Comparison of ENCODE assay signal across 25 cellular contexts in the genomic region with DNA sequence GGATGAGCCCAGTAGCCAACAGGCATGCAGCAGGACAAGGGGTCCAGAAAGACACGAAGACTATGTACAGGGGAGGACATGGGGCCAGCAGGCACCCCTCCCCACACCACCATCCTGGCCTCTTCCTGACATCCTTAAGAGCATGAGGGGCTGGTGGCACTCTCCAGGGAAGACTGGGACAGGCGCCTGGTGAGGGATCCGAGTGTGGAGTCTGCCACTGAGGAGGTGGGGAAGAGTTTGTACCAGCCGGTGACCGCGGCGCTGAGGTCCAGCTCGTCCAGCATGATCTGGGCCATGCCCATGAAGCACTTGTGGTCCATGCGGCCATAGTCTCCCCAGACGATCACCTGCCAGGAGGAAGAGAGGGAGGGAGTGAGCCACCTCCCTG.
"Had no signal": no experiment of that assay in that cellular context is flagged by ENCODE, and none has a peak within 500 bp of the region (broad histone marks: within the 10 kb centered on the region; RNA-seq: fewer than 3 reads in every experiment).

No MANE protein-coding gene starts in this region.

- H3K27ac ChIP-seq: breast epithelium, esophagus squamous epithelium, hepatocyte, thoracic aorta, vagina, VCaP had no signal

- H3K9me3 Mint-ChIP-seq: activated CD4-positive, alpha-beta memory T cell treated with anti-CD3 and anti-CD28 coated beads for 36 hours; activated naive CD4-positive, alpha-beta T cell treated with anti-CD3 and anti-CD28 coated beads, Interleukin-2, amount 10 ng/mL, durations not matched to agents 7 days and 5 days; activated T-helper 1 cell treated with anti-CD3 and anti-CD28 coated beads, Interleukin-12 subunit alpha, Interleukin-12 subunit beta, Interleukin-2, Interleukin-4 antibody, amounts not matched to agents 30 ng/mL and 10 ng/mL and 1 ng/mL, durations not matched to agents 14 hours and 24 hours and 36 hours; naive thymus-derived CD4-positive, alpha-beta T cell; neural crest cell had no signal

- H3K27me3 Mint-ChIP-seq: activated CD4-positive, alpha-beta memory T cell treated with anti-CD3 and anti-CD28 coated beads for 36 hours had no signal

- H3K9me3 ChIP-seq: breast epithelium, esophagus squamous epithelium, thoracic aorta, vagina had no signal

- H3K27ac Mint-ChIP-seq: activated CD4-positive, alpha-beta memory T cell treated with anti-CD3 and anti-CD28 coated beads for 36 hours; activated naive CD4-positive, alpha-beta T cell treated with anti-CD3 and anti-CD28 coated beads, Interleukin-2, amount 10 ng/mL, durations not matched to agents 7 days and 5 days; activated T-helper 1 cell treated with anti-CD3 and anti-CD28 coated beads, Interleukin-12 subunit alpha, Interleukin-12 subunit beta, Interleukin-2, Interleukin-4 antibody, amounts not matched to agents 30 ng/mL and 10 ng/mL and 1 ng/mL, durations not matched to agents 14 hours and 24 hours and 36 hours had no signal

- H3K36me3 ChIP-seq: breast epithelium, esophagus squamous epithelium, vagina had no signal

- H3K4me3 ChIP-seq: breast epithelium, esophagus squamous epithelium, hepatocyte, thoracic aorta, vagina had no signal

- H3K4me3 Mint-ChIP-seq: activated CD4-positive, alpha-beta memory T cell treated with anti-CD3 and anti-CD28 coated beads for 36 hours; activated naive CD4-positive, alpha-beta T cell treated with anti-CD3 and anti-CD28 coated beads, Interleukin-2, amount 10 ng/mL, durations not matched to agents 7 days and 5 days; activated T-helper 1 cell treated with anti-CD3 and anti-CD28 coated beads, Interleukin-12 subunit alpha, Interleukin-12 subunit beta, Interleukin-2, Interleukin-4 antibody, amounts not matched to agents 30 ng/mL and 10 ng/mL and 1 ng/mL, durations not matched to agents 14 hours and 24 hours and 36 hours; naive thymus-derived CD4-positive, alpha-beta T cell; neural crest cell had no signal

- H3K4me1 ChIP-seq: breast epithelium, esophagus squamous epithelium, vagina had no signal

- ATAC-seq: left colon; naive thymus-derived CD4-positive, alpha-beta T cell; right cardiac atrium; stimulated activated naive CD8-positive, alpha-beta T cell treated with anti-CD3 and anti-CD28 coated beads, Interleukin-15, Interleukin-2, amounts not matched to agents 100 U/mL and 50 U/mL, for 24 hours had no signal

- H3K36me3 Mint-ChIP-seq: activated CD4-positive, alpha-beta memory T cell treated with anti-CD3 and anti-CD28 coated beads for 36 hours; activated naive CD4-positive, alpha-beta T cell treated with anti-CD3 and anti-CD28 coated beads, Interleukin-2, amount 10 ng/mL, durations not matched to agents 7 days and 5 days had no signal

- H3K27me3 ChIP-seq: breast epithelium, esophagus squamous epithelium, vagina had no signal

- DNase-seq: activated CD4-positive, alpha-beta memory T cell treated with anti-CD3 and anti-CD28 coated beads for 36 hours; activated CD4-positive, alpha-beta T cell treated with anti-CD3 and anti-CD28 coated beads for 4 hours; activated CD8-positive, alpha-beta memory T cell treated with anti-CD3 and anti-CD28 coated beads, Interleukin-2, amount 50 U/mL, for 4 hours; activated gamma-delta T cell; activated naive CD4-positive, alpha-beta T cell treated with anti-CD3 and anti-CD28 coated beads, Interleukin-2, amount 10 ng/mL, durations not matched to agents 7 days and 5 days; activated T-cell treated with anti-CD3 and anti-CD28 coated beads, Interleukin-2, amount 50 U/mL, for 1 hour; amygdala; dermis blood vessel endothelial cell; effector CD4-positive, alpha-beta T cell; esophagus squamous epithelium; foreskin melanocyte; kidney; left colon; midbrain; naive thymus-derived CD4-positive, alpha-beta T cell; right cardiac atrium; stimulated activated naive CD8-positive, alpha-beta T cell treated with anti-CD3 and anti-CD28 coated beads, Interleukin-15, Interleukin-2, amounts not matched to agents 100 U/mL and 50 U/mL, for 24 hours; T-helper 9 cell had no signal
